Comparison of ENCODE assay signal across 21 cellular contexts in genomic region chr1:71853391-71853790, GRCh38.
"Had no signal": no experiment of that assay in that cellular context is flagged by ENCODE, and none has a peak within 500 bp of the region (broad histone marks: within the 10 kb centered on the region; RNA-seq: fewer than 3 reads in every experiment).

No MANE protein-coding gene starts in this region.

- H3K36me3 ChIP-seq: MG63, SJSA1 had no signal

- ATAC-seq: HepG2 had no signal

- H3K27me3 ChIP-seq: MG63, SJSA1 had no signal

- DNase-seq: IMR-90, Karpas-422, KG1, MG63, NCI-H1092, NCI-H1105 treated with DMSO at 0.1 percent for 48 hours, NCI-H1417 treated with DMSO at 0.1 percent for 48 hours, NCI-H1694, NCI-H187 treated with DMSO at 0.1 percent for 48 hours, NCI-H2029 treated with DMSO at 0.1 percent for 48 hours, NCI-H2107, NCI-H226, NCI-H446, NCI-H510A, NCI-H524 treated with DMSO at 0.1 percent for 48 hours, Right ventricle myocardium superior, RPMI8226, SIG-M5 had no signal

- H3K4me1 ChIP-seq: SJSA1 had no signal

- H3K4me3 ChIP-seq: MG63, SJSA1, SK-N-MC had no signal

- H3K27ac ChIP-seq: SJSA1, SK-N-MC had no signal

- H3K9me3 ChIP-seq: MG63, SJSA1 had no signal
